Comparison of ENCODE assay signal across 10 cellular contexts in genomic region chr18:34867520-34867919, GRCh38.
A peak's percentile ranks its signal among the peaks of the same experiment; 100 is the strongest.
DNase-seq lines count a peak whose midpoint lies in the region; ATAC-seq and TF ChIP-seq lines count a peak whose summit lies in the region.
"Had no signal": no experiment of that assay in that cellular context is flagged by ENCODE, and none has a peak within 500 bp of the region (broad histone marks: within the 10 kb centered on the region; RNA-seq: fewer than 3 reads in every experiment).

No MANE protein-coding gene starts in this region.

- no peaks in the 10 kb centered on the region for H3K9me3 Mint-ChIP-seq in endodermal cell
- no peaks in the 10 kb centered on the region for H3K9me3 Mint-ChIP-seq in CD4-positive, alpha-beta T cell
- H3K9me3 Mint-ChIP-seq: naive B cell had no signal

- H3K4me1 Mint-ChIP-seq in endodermal cell = peaks cover 4% of the 10 kb centered on the region
- H3K4me1 Mint-ChIP-seq in CD4-positive, alpha-beta T cell (ENCODE audit: low read depth) = peaks cover 16% of the 10 kb centered on the region

- H3K36me3 Mint-ChIP-seq in endodermal cell (ENCODE audit: low read depth) = peaks cover 11% of the 10 kb centered on the region
- H3K36me3 Mint-ChIP-seq in CD4-positive, alpha-beta T cell (ENCODE audit: low read depth) = no peaks in the 10 kb centered on the region
- H3K36me3 Mint-ChIP-seq: naive B cell had no signal

- no peak overlapping the region for H3K27ac ChIP-seq in endodermal cell (ENCODE audit: low read depth, low read length)
- H3K27ac ChIP-seq in dorsolateral prefrontal cortex = peak overlapping the region in 18 of 59 donors; percentile 5 to 61 (median 36)
- H3K27ac ChIP-seq in CD4-positive, alpha-beta T cell (ENCODE audit: low read depth, low read length) = no peak overlapping the region
- H3K27ac ChIP-seq: C4-2B had no signal

- H3K9me3 ChIP-seq in endodermal cell (ENCODE audit: control insufficient read depth, low read length) = no peaks in the 10 kb centered on the region
- H3K9me3 ChIP-seq in CD4-positive, alpha-beta T cell (ENCODE audit: control insufficient read depth, low read length) = no peaks in the 10 kb centered on the region

- POLR2A ChIA-PET in CD4-positive, alpha-beta T cell (lab: Charles Lee) = no interaction called here

- peaks cover 4% of the 10 kb centered on the region for H3K4me1 ChIP-seq in endodermal cell (ENCODE audit: control insufficient read depth, insufficient read depth, low read length)

- H3K27me3 ChIP-seq in endodermal cell (ENCODE audit: control insufficient read depth, insufficient read depth, low read length, poor library complexity, severe bottlenecking) (no peaks in the 10 kb centered on the region), dorsolateral prefrontal cortex (no peaks in the 10 kb centered on the region)
- no peaks in the 10 kb centered on the region for H3K27me3 ChIP-seq in CD4-positive, alpha-beta T cell (ENCODE audit: control insufficient read depth, insufficient read depth, low read length)

- no peak overlapping the region for H3K27ac Mint-ChIP-seq in endodermal cell
- no peak overlapping the region for H3K27ac Mint-ChIP-seq in CD4-positive, alpha-beta T cell

- H3K9ac ChIP-seq in endodermal cell (ENCODE audit: extremely low read depth, low read length, poor library complexity, severe bottlenecking) = no peak overlapping the region

- H3K4me3 ChIP-seq in endodermal cell (ENCODE audit: low read length) = no peak overlapping the region
- H3K4me3 ChIP-seq in dorsolateral prefrontal cortex = no peak overlapping the region

- peak; percentile 20 for ATAC-seq in sciatic nerve
- no peak for ATAC-seq in CD4-positive, alpha-beta T cell (ENCODE audit: poor library complexity)

- peak; percentile 22 for DNase-seq in NCI-H2227 (lab: John Stamatoyannopoulos, UW; ENCODE audit: unreplicated experiment)
- no peak for DNase-seq in NCI-H2227 treated with DMSO at 0.1 percent for 48 hours (lab: John Stamatoyannopoulos, UW)
- peak; percentile 38 for DNase-seq in NCI-H345 (lab: John Stamatoyannopoulos, UW)
- DNase-seq in endodermal cell = peak; percentile 83
- no peak for DNase-seq in sciatic nerve (ENCODE audit: low spot score)
- no peak for DNase-seq in NCI-H1048 (lab: John Stamatoyannopoulos, UW)
- DNase-seq in dorsolateral prefrontal cortex = no peak
- DNase-seq in CD4-positive, alpha-beta T cell = no peak
- DNase-seq: naive B cell had no signal

- no peaks in the 10 kb centered on the region for H3K27me3 Mint-ChIP-seq in endodermal cell (ENCODE audit: insufficient read depth)
- H3K27me3 Mint-ChIP-seq in CD4-positive, alpha-beta T cell = no peaks in the 10 kb centered on the region
- H3K27me3 Mint-ChIP-seq: naive B cell had no signal

- no peak overlapping the region for H3K4me3 Mint-ChIP-seq in endodermal cell
- no peak overlapping the region for H3K4me3 Mint-ChIP-seq in CD4-positive, alpha-beta T cell
- H3K4me3 Mint-ChIP-seq: naive B cell had no signal

- WGBS in endodermal cell (ENCODE audit: insufficient coverage in 1 of 2, insufficient read length in 1 of 2), 2 experiments = 55 to 76% methylated on average over 2 to 7 of the region's 7 CpGs

- H3K36me3 ChIP-seq in endodermal cell (ENCODE audit: control insufficient read depth, insufficient read depth, low read length) = no peaks in the 10 kb centered on the region

- intact Hi-C loops in sciatic nerve (cut with DNase I) = no loop called here
- intact Hi-C loops in dorsolateral prefrontal cortex (cut with DNase I) = no loop called here
- intact Hi-C loops in CD4-positive, alpha-beta T cell (cut with DNase I, micrococcal nuclease) = loop anchor here in 1 of 2 experiments (5.0 kb wide), 1 partner anchor 270 kb away; no protein-coding TSS in a partner anchor

- CTCF ChIA-PET in CD4-positive, alpha-beta T cell (lab: Charles Lee) = no interaction called here

- TF ChIP-seq CTCF in endodermal cell (conservative IDR thresholded peaks at IDR 0.05) (peak; percentile 74), dorsolateral prefrontal cortex (IDR thresholded peaks at IDR 0.05 in 54 of 56, conservative IDR thresholded peaks at IDR 0.05 in 2 of 56; ENCODE audit: low read depth in 1 of 56, partially characterized antibody in 56 of 56) (peak in 7 of 56 donors; percentile 9 to 17 (median 13))
- no peak for TF ChIP-seq CTCF in CD4-positive, alpha-beta T cell (IDR thresholded peaks at IDR 0.05)

Comparison
In these comparisons a context has a peak if more than half of its experiments do, and no peak if none do; other contexts are left out.
1. DNase-seq: peak in NCI-H2227 (single experiment), NCI-H345 (single experiment) and endodermal cell (single experiment); none in NCI-H2227 treated with DMSO at 0.1 percent for 48 hours (single experiment), sciatic nerve (single experiment), NCI-H1048 (single experiment), dorsolateral prefrontal cortex (0 of 10) and CD4-positive, alpha-beta T cell (0 of 10).